In genomic region chr5:59125961-59126360, GRCh38 we compare ENCODE assay signal across 13 cellular contexts.
DNase-seq lines count a peak whose midpoint lies in the region; ATAC-seq and TF ChIP-seq lines count a peak whose summit lies in the region.
"Had no signal": no experiment of that assay in that cellular context is flagged by ENCODE, and none has a peak within 500 bp of the region (broad histone marks: within the 10 kb centered on the region; RNA-seq: fewer than 3 reads in every experiment).

No MANE protein-coding gene starts in this region.

- TF ChIP-seq POLR2A in prostate gland (IDR thresholded peaks at IDR 0.05) = no peak

- H3K27me3 Mint-ChIP-seq in natural killer cell (ENCODE audit: low read depth in 2 of 2) = no peaks in the 10 kb centered on the region
- H3K27me3 Mint-ChIP-seq in activated CD4-positive, alpha-beta T cell treated with anti-CD3 and anti-CD28 coated beads, Interleukin-2, amount 10 ng/mL, durations not matched to agents 24 days and 14 days = no peaks in the 10 kb centered on the region
- H3K27me3 Mint-ChIP-seq: activated T-cell treated with anti-CD3 and anti-CD28 coated beads, Interleukin-2, amount 50 U/mL, for 24 hours; brain had no signal

- H3K4me3 ChIP-seq in A673 (ENCODE audit: low read depth, low read length, poor library complexity, severe bottlenecking) = peak overlapping the region; percentile 22
- H3K4me3 ChIP-seq in KMS-11 (IDR thresholded peaks at IDR 0.05; ENCODE audit: insufficient read depth, low read depth, low read length) = no peak overlapping the region
- no peak overlapping the region for H3K4me3 ChIP-seq in prostate gland

- peak overlapping the region; percentile 50 for H2AFZ ChIP-seq in KMS-11 (ENCODE audit: low read depth)

- H3K4me1 ChIP-seq in A673 (ENCODE audit: insufficient read depth, low read length, poor library complexity, severe bottlenecking) (peaks cover 51% of the 10 kb centered on the region), KMS-11 (ENCODE audit: low read depth, poor library complexity, severe bottlenecking) (peaks cover 91% of the 10 kb centered on the region), prostate gland (replicated peaks) (peaks cover 6% of the 10 kb centered on the region)

- no peaks in the 10 kb centered on the region for H3K9me3 Mint-ChIP-seq in natural killer cell
- peaks cover 4% of the 10 kb centered on the region for H3K9me3 Mint-ChIP-seq in activated CD4-positive, alpha-beta T cell treated with anti-CD3 and anti-CD28 coated beads, Interleukin-2, amount 10 ng/mL, durations not matched to agents 24 days and 14 days
- H3K9me3 Mint-ChIP-seq: activated T-cell treated with anti-CD3 and anti-CD28 coated beads, Interleukin-2, amount 50 U/mL, for 24 hours had no signal

- no peaks in the 10 kb centered on the region for H3K36me3 Mint-ChIP-seq in natural killer cell
- peaks cover 5% of the 10 kb centered on the region for H3K36me3 Mint-ChIP-seq in activated CD4-positive, alpha-beta T cell treated with anti-CD3 and anti-CD28 coated beads, Interleukin-2, amount 10 ng/mL, durations not matched to agents 24 days and 14 days (ENCODE audit: low read depth)

- intact Hi-C loops in A673 (cut with micrococcal nuclease; ENCODE audit: unreplicated experiment) (loop anchor here (2.0 to 5.0 kb wide), 2 partner anchors 46 to 87 kb away; no protein-coding TSS in a partner anchor), prostate gland (cut with DNase I) (loop anchor here (10.0 kb wide), 1 partner anchor 91 kb away; no protein-coding TSS in a partner anchor), natural killer cell (cut with micrococcal nuclease) (loop anchor here (5.0 kb wide), 1 partner anchor 46 kb away; no protein-coding TSS in a partner anchor)
- intact Hi-C loops in activated CD4-positive, alpha-beta T cell treated with anti-CD3 and anti-CD28 coated beads, Interleukin-2, amount 10 ng/mL, durations not matched to agents 24 days and 14 days (cut with micrococcal nuclease) = no loop called here

- H3K27ac ChIP-seq in A673 (ENCODE audit: low read depth, low read length, poor library complexity, severe bottlenecking) (peak overlapping the region; percentile 98), KMS-11 (peak overlapping the region; percentile 89), prostate gland (peak overlapping the region; percentile 49 to 70)

- TF ChIP-seq CTCF in A673 (conservative IDR thresholded peaks at IDR 0.05; ENCODE audit: low read depth, low read length) = no peak
- TF ChIP-seq CTCF in KMS-11 (conservative IDR thresholded peaks at IDR 0.05; ENCODE audit: low read depth, low read length) = no peak
- TF ChIP-seq CTCF in prostate gland (IDR thresholded peaks at IDR 0.05) = no peak
- no peak for TF ChIP-seq CTCF in natural killer cell (IDR thresholded peaks at IDR 0.05)

- H3K27ac Mint-ChIP-seq in natural killer cell = no peak overlapping the region
- H3K27ac Mint-ChIP-seq in activated CD4-positive, alpha-beta T cell treated with anti-CD3 and anti-CD28 coated beads, Interleukin-2, amount 10 ng/mL, durations not matched to agents 24 days and 14 days = no peak overlapping the region
- H3K27ac Mint-ChIP-seq: activated T-cell treated with anti-CD3 and anti-CD28 coated beads, Interleukin-2, amount 50 U/mL, for 24 hours had no signal

- H3K4me3 Mint-ChIP-seq in natural killer cell = no peak overlapping the region
- H3K4me3 Mint-ChIP-seq in activated CD4-positive, alpha-beta T cell treated with anti-CD3 and anti-CD28 coated beads, Interleukin-2, amount 10 ng/mL, durations not matched to agents 24 days and 14 days = no peak overlapping the region
- H3K4me3 Mint-ChIP-seq: activated T-cell treated with anti-CD3 and anti-CD28 coated beads, Interleukin-2, amount 50 U/mL, for 24 hours had no signal

- ATAC-seq in GM18502 (IDR thresholded peaks at IDR 0.05; ENCODE audit: poor library complexity, unreplicated experiment) (no peak), natural killer cell (no peak)
- ATAC-seq: left lobe of liver had no signal

- H3K9me3 ChIP-seq in A673 (ENCODE audit: low read depth, low read length, poor library complexity, severe bottlenecking) = no peaks in the 10 kb centered on the region
- no peaks in the 10 kb centered on the region for H3K9me3 ChIP-seq in prostate gland

- H3K79me2 ChIP-seq in KMS-11 (ENCODE audit: insufficient read depth, low read depth) = no peaks in the 10 kb centered on the region

- DNase-seq in A673 (ENCODE audit: low spot score) (peak; percentile 26), fibroblast of peridontal ligament (ENCODE audit: extremely low read depth) (peak; percentile 48), prostate gland (ENCODE audit: low spot score) (no peak), natural killer cell (no peak), NCI-H2081 (lab: John Stamatoyannopoulos, UW) (no peak)
- no peak for DNase-seq in activated CD4-positive, alpha-beta T cell treated with anti-CD3 and anti-CD28 coated beads, Interleukin-2, amount 10 ng/mL, durations not matched to agents 24 days and 14 days
- DNase-seq: activated T-cell treated with anti-CD3 and anti-CD28 coated beads, Interleukin-2, amount 50 U/mL, for 24 hours; H7; RPMI8226 had no signal

- no peaks in the 10 kb centered on the region for H3K4me1 Mint-ChIP-seq in natural killer cell
- peaks cover 16% of the 10 kb centered on the region for H3K4me1 Mint-ChIP-seq in activated CD4-positive, alpha-beta T cell treated with anti-CD3 and anti-CD28 coated beads, Interleukin-2, amount 10 ng/mL, durations not matched to agents 24 days and 14 days
- H3K4me1 Mint-ChIP-seq: brain had no signal

- POLR2A ChIA-PET in A673 (lab: Charles Lee; ENCODE audit: low non-redundant PET) = no interaction called here

- H3K27me3 ChIP-seq in A673 (replicated peaks; ENCODE audit: insufficient read depth, low read depth, low read length, poor library complexity) (no peaks in the 10 kb centered on the region), KMS-11 (ENCODE audit: insufficient read depth, low read depth) (no peaks in the 10 kb centered on the region), prostate gland (replicated peaks; ENCODE audit: insufficient read depth) (no peaks in the 10 kb centered on the region)

- no peaks in the 10 kb centered on the region for H3K36me3 ChIP-seq in A673 (ENCODE audit: insufficient read depth, low read length, poor library complexity, severe bottlenecking)
- no peaks in the 10 kb centered on the region for H3K36me3 ChIP-seq in KMS-11 (ENCODE audit: insufficient read depth)
- H3K36me3 ChIP-seq in prostate gland = no peaks in the 10 kb centered on the region

- H4K20me1 ChIP-seq in KMS-11 (ENCODE audit: insufficient read depth) = no peaks in the 10 kb centered on the region

- CTCF ChIA-PET in A673 (lab: Charles Lee) = no interaction called here

- 56% methylated on average over 2 of the region's 2 CpGs for WGBS in prostate gland

- peak overlapping the region; percentile 64 for H3K9ac ChIP-seq in KMS-11

- no TSS peak for BruUV-seq in A673 (replicated peaks; lab: Mats Ljungman, UMichigan)

- H3K4me2 ChIP-seq in KMS-11 = peak overlapping the region; percentile 99

Comparison
In these comparisons a context has a peak if more than half of its experiments do, and no peak if none do; other contexts are left out.
1. DNase-seq: peak in A673 (single experiment) and fibroblast of peridontal ligament (single experiment); none in prostate gland (single experiment), natural killer cell (single experiment), activated CD4-positive, alpha-beta T cell treated with anti-CD3 and anti-CD28 coated beads, Interleukin-2, amount 10 ng/mL, durations not matched to agents 24 days and 14 days (single experiment) and NCI-H2081 (0 of 2).
2. Peak in every context shown above with its lines, with median percentiles within 50 percentile points of each other: H3K27ac ChIP-seq.